Comparison of ENCODE assay signal across 25 cellular contexts in the genomic region with DNA sequence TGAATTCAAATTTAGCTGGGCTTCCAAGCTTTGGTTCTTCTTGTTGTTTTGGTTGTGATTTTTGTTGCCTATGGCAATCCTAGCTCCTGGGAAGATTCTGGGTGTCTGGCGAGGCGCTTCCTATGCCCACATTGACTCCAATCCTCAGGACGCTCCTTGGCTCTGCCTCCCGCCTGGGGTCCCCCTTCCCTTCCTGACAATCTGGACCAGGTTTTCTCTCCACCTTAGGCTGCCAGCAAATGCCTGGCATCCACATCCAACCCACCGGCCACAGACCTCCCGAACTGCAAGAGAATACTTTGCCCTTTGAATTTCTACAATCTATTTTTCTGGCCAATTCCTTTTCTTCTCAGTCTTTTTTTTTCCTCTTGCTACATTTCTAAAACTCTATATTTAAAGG.
A peak's percentile ranks its signal among the peaks of the same experiment; 100 is the strongest.
DNase-seq lines count a peak whose midpoint lies in the region; ATAC-seq and TF ChIP-seq lines count a peak whose summit lies in the region.
"Had no signal": no experiment of that assay in that cellular context is flagged by ENCODE, and none has a peak within 500 bp of the region (broad histone marks: within the 10 kb centered on the region; RNA-seq: fewer than 3 reads in every experiment).

No MANE protein-coding gene starts in this region.

- H3K4me1 ChIP-seq in mesenchymal stem cell (ENCODE audit: control insufficient read depth, insufficient read depth, low read depth, low read length) (peaks cover 11% of the 10 kb centered on the region), trophoblast cell (ENCODE audit: control insufficient read depth in 1 of 2, insufficient read depth in 2 of 2, low read length in 2 of 2) (peaks cover 5 to 9% of the 10 kb centered on the region in 2 experiments)
- H3K4me1 ChIP-seq: body of pancreas, pancreas had no signal

- H2AK5ac ChIP-seq in mesenchymal stem cell (ENCODE audit: low read length, severe bottlenecking) = no peak overlapping the region
- H2AK5ac ChIP-seq in trophoblast cell (ENCODE audit: low read length) = no peak overlapping the region

- WGBS in mesenchymal stem cell = 68% methylated on average over 6 of the region's 6 CpGs
- no CpG with 5 or more reads among the region's 6 CpGs for WGBS in trophoblast cell (ENCODE audit: extremely low coverage, insufficient coverage, insufficient read length)

- H3K14ac ChIP-seq in mesenchymal stem cell (ENCODE audit: low read length in 2 of 2) = no peak overlapping the region
- no peak overlapping the region for H3K14ac ChIP-seq in trophoblast cell (ENCODE audit: low read length)

- H3K4me2 ChIP-seq in mesenchymal stem cell (ENCODE audit: low read length, poor library complexity, severe bottlenecking) (no peak overlapping the region), trophoblast cell (ENCODE audit: low read length) (no peak overlapping the region)
- H3K4me2 ChIP-seq: PC-9 had no signal

- DNase-seq in AG10803 (ENCODE audit: low read depth) = peak; percentile 34
- DNase-seq in H7 = peak; percentile 71
- DNase-seq in ecto neural progenitor cell (ENCODE audit: low spot score) = peak; percentile 57
- DNase-seq in mesenchymal stem cell = no peak
- no peak for DNase-seq in trophoblast cell
- DNase-seq in GM19240 (ENCODE audit: insufficient read length, low spot score) = no peak
- DNase-seq: activated CD4-positive, alpha-beta T cell treated with anti-CD3 and anti-CD28 coated beads for 36 hours; activated CD8-positive, alpha-beta memory T cell treated with anti-CD3 and anti-CD28 coated beads, Interleukin-2, amount 50 U/mL, for 48 hours; activated CD8-positive, alpha-beta T cell treated with anti-CD3 and anti-CD28 coated beads for 36 hours; activated naive CD4-positive, alpha-beta T cell treated with Interleukin-2 at 50 U/mL for 16 hours; body of pancreas; esophagus squamous epithelium; foreskin melanocyte; GDM1; left cardiac atrium; NCI-H1092 treated with DMSO at 0.1 percent for 48 hours; NCI-H187; NCI-H526; pancreas; PC-9; stimulated activated naive CD4-positive, alpha-beta T cell treated with Interleukin-2 at 50 U/mL for 16 hours had no signal

- H4K91ac ChIP-seq in mesenchymal stem cell (ENCODE audit: low read length) = no peak overlapping the region
- no peak overlapping the region for H4K91ac ChIP-seq in trophoblast cell (ENCODE audit: low read depth, low read length)

- H3K23ac ChIP-seq in mesenchymal stem cell (ENCODE audit: low read length in 2 of 2) (no peak overlapping the region), trophoblast cell (ENCODE audit: low read length) (no peak overlapping the region)

- H4K12ac ChIP-seq in trophoblast cell (ENCODE audit: low read depth, low read length) = no peak overlapping the region

- TF ChIP-seq CTCF in AG10803 (conservative IDR thresholded peaks at IDR 0.05; ENCODE audit: low read length) = no peak

- H3K4ac ChIP-seq in mesenchymal stem cell (ENCODE audit: low read depth in 1 of 2, low read length in 2 of 2) (no peak overlapping the region), trophoblast cell (ENCODE audit: low read depth, low read length) (no peak overlapping the region)

- H3K4me3 ChIP-seq in AG10803 (ENCODE audit: low read length) (no peak overlapping the region), H7 (ENCODE audit: insufficient read depth, low read depth, low read length) (no peak overlapping the region), mesenchymal stem cell (ENCODE audit: insufficient read depth in 1 of 2, low read depth in 1 of 2, low read length in 2 of 2) (no peak overlapping the region), trophoblast cell (ENCODE audit: low read depth, low read length) (no peak overlapping the region)
- H3K4me3 ChIP-seq: body of pancreas, esophagus squamous epithelium, GM23248, pancreas, PC-9, skin epidermis had no signal

- H2AFZ ChIP-seq in mesenchymal stem cell (ENCODE audit: low read depth, low read length) = no peak overlapping the region
- H2AFZ ChIP-seq in trophoblast cell (ENCODE audit: insufficient read depth, low read length, poor library complexity) = no peak overlapping the region
- H2AFZ ChIP-seq: GM23248, PC-9 had no signal

- no peak overlapping the region for H2BK120ac ChIP-seq in mesenchymal stem cell (ENCODE audit: low read depth, low read length)
- no peak overlapping the region for H2BK120ac ChIP-seq in trophoblast cell (ENCODE audit: insufficient read depth, low read length, poor library complexity)

- H2BK5ac ChIP-seq in mesenchymal stem cell (ENCODE audit: low read depth, low read length, poor library complexity, severe bottlenecking) = no peak overlapping the region
- no peak overlapping the region for H2BK5ac ChIP-seq in trophoblast cell (ENCODE audit: low read depth, low read length, poor library complexity)

- H3K79me1 ChIP-seq in mesenchymal stem cell (replicated peaks; ENCODE audit: low read length, poor library complexity, severe bottlenecking) (no peaks in the 10 kb centered on the region), trophoblast cell (ENCODE audit: low read length) (no peaks in the 10 kb centered on the region)

- H4K8ac ChIP-seq in mesenchymal stem cell (ENCODE audit: low read length) (no peak overlapping the region), trophoblast cell (ENCODE audit: low read depth, low read length) (no peak overlapping the region)

- H2BK15ac ChIP-seq in mesenchymal stem cell (ENCODE audit: low read depth, poor library complexity, severe bottlenecking) = no peak overlapping the region

- H3K27ac ChIP-seq in mesenchymal stem cell (ENCODE audit: low read length, poor library complexity, severe bottlenecking) (no peak overlapping the region), trophoblast cell (ENCODE audit: low read depth, low read length) (no peak overlapping the region)
- H3K27ac ChIP-seq: body of pancreas, esophagus squamous epithelium, pancreas, PC-9 had no signal

- H3K9ac ChIP-seq in mesenchymal stem cell (ENCODE audit: low read length) = peak overlapping the region; percentile 25
- no peak overlapping the region for H3K9ac ChIP-seq in trophoblast cell (ENCODE audit: low read length)
- H3K9ac ChIP-seq: GM23248 had no signal

- H2BK12ac ChIP-seq in mesenchymal stem cell (ENCODE audit: low read length in 2 of 2) (no peak overlapping the region), trophoblast cell (ENCODE audit: low read length) (no peak overlapping the region)

- H3K18ac ChIP-seq in mesenchymal stem cell (ENCODE audit: low read depth in 1 of 2, low read length in 2 of 2) (no peak overlapping the region), trophoblast cell (ENCODE audit: low read length) (no peak overlapping the region)

- no peaks in the 10 kb centered on the region for H3K36me3 ChIP-seq in H7 (replicated peaks; ENCODE audit: control insufficient read depth, insufficient read depth, low read length)
- no peaks in the 10 kb centered on the region for H3K36me3 ChIP-seq in mesenchymal stem cell (ENCODE audit: control insufficient read depth in 1 of 2, insufficient read depth in 2 of 2, low read depth in 1 of 2, low read length in 2 of 2)
- no peaks in the 10 kb centered on the region for H3K36me3 ChIP-seq in trophoblast cell (ENCODE audit: control insufficient read depth in 1 of 2, insufficient read depth in 2 of 2, low read length in 2 of 2)
- H3K36me3 ChIP-seq: esophagus squamous epithelium, pancreas had no signal

- no peak for ATAC-seq in HG02840 (IDR thresholded peaks at IDR 0.05; ENCODE audit: low FRiP score, unreplicated experiment)
- ATAC-seq: activated CD4-positive, alpha-beta T cell treated with anti-CD3 and anti-CD28 coated beads for 36 hours; activated CD8-positive, alpha-beta T cell treated with anti-CD3 and anti-CD28 coated beads for 36 hours; body of pancreas; left cardiac atrium; pancreas; Right ventricle myocardium inferior had no signal

- H3K9me3 ChIP-seq in mesenchymal stem cell (ENCODE audit: control insufficient read depth, low read length) = no peaks in the 10 kb centered on the region
- peaks cover 2% of the 10 kb centered on the region for H3K9me3 ChIP-seq in trophoblast cell (ENCODE audit: insufficient read depth, low read depth, low read length)
- H3K9me3 ChIP-seq: body of pancreas, esophagus squamous epithelium, pancreas had no signal

- H3K79me2 ChIP-seq in trophoblast cell (ENCODE audit: control insufficient read depth, insufficient read depth, low read length, poor library complexity) = no peaks in the 10 kb centered on the region

- no peaks in the 10 kb centered on the region for H3K27me3 ChIP-seq in H7 (ENCODE audit: control insufficient read depth, insufficient read depth, low read length)
- H3K27me3 ChIP-seq in mesenchymal stem cell (ENCODE audit: control insufficient read depth in 1 of 2, insufficient read depth in 1 of 2, low read length in 2 of 2) = no peaks in the 10 kb centered on the region
- no peaks in the 10 kb centered on the region for H3K27me3 ChIP-seq in trophoblast cell (ENCODE audit: insufficient read depth, low read length)
- H3K27me3 ChIP-seq: body of pancreas, pancreas had no signal

Comparison
In these comparisons a context has a peak if more than half of its experiments do, and no peak if none do; other contexts are left out.
1. DNase-seq: peak in AG10803 (single experiment), H7 (single experiment) and ecto neural progenitor cell (single experiment); none in mesenchymal stem cell (single experiment), trophoblast cell (0 of 2) and GM19240 (single experiment).